In the genomic region with DNA sequence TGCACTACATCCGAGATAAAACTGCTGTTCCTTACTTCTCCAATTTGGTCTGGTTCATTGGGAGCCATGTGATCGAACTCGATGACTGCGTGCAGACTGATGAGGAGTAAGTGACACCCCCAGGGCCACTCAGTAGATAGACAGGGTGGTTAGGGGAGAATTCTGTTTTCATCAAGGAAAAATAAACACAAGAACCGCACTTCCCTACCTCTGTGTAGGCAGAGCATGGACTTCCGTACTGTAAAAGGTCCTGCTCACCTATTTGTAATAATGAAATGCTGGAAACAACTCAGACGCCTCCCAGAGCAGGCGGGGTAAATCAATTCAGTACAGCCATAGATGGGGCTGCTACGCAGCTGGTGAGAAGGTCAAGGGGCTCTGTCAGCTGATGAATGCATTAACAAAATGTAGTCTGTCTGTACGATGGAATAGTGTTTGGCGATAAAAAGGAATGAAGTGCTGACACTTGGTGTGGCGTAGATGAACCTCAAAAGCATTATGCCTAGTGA, we compare ENCODE assay signal across 24 cellular contexts. TPM values are rescaled to one million over a fixed set of nuclear protein-coding genes. Genes with fewer than 3 reads are reported as not detected.
A peak's percentile ranks its signal among the peaks of the same experiment; 100 is the strongest.
DNase-seq lines count a peak whose midpoint lies in the region; ATAC-seq and TF ChIP-seq lines count a peak whose summit lies in the region.
"Had no signal": no experiment of that assay in that cellular context is flagged by ENCODE, and none has a peak within 500 bp of the region (broad histone marks: within the 10 kb centered on the region; RNA-seq: fewer than 3 reads in every experiment).

No MANE protein-coding gene starts in this region.

- no peak for TF ChIP-seq CTCF in natural killer cell (IDR thresholded peaks at IDR 0.05)
- no peak for TF ChIP-seq CTCF in endodermal cell (conservative IDR thresholded peaks at IDR 0.05)

- H3K4me3 ChIP-seq in endodermal cell (ENCODE audit: low read length) = no peak overlapping the region
- H3K4me3 ChIP-seq: mucosa of descending colon, Peyer's patch, psoas muscle, SJSA1 had no signal

- WGBS in endodermal cell (ENCODE audit: insufficient coverage in 1 of 2, insufficient read length in 1 of 2), 2 experiments = 93 to 98% methylated on average over 7 to 12 of the region's 12 CpGs

- H3K27ac ChIP-seq in endodermal cell (ENCODE audit: low read depth, low read length) = peak overlapping the region; percentile 17
- H3K27ac ChIP-seq: foreskin keratinocyte, Peyer's patch, psoas muscle, SJSA1 had no signal

- no peak overlapping the region for H3K9ac ChIP-seq in endodermal cell (ENCODE audit: extremely low read depth, low read length, poor library complexity, severe bottlenecking)

- intact Hi-C loops in natural killer cell (cut with micrococcal nuclease) = loop anchor here (2.0 kb wide), 1 partner anchor 384 kb away; no protein-coding TSS in a partner anchor

- no peaks in the 10 kb centered on the region for H3K27me3 Mint-ChIP-seq in natural killer cell treated with Interleukin-12 subunit alpha and Interleukin-12 subunit beta and Interleukin-15 and Interleukin-18, amount 100 ng/mL, for 72 hours
- H3K27me3 Mint-ChIP-seq in natural killer cell (ENCODE audit: low read depth in 2 of 2) (no peaks in the 10 kb centered on the region), endodermal cell (ENCODE audit: insufficient read depth) (no peaks in the 10 kb centered on the region)
- no peaks in the 10 kb centered on the region for H3K27me3 Mint-ChIP-seq in activated CD4-positive, alpha-beta memory T cell treated with anti-CD3 and anti-CD28 coated beads, Interleukin-2, amount 10 ng/mL, durations not matched to agents 7 days and 5 days
- H3K27me3 Mint-ChIP-seq: activated B cell treated with CpG ODN at 0.5 μM for 24 hours had no signal

- H3K36me3 ChIP-seq in endodermal cell (ENCODE audit: control insufficient read depth, insufficient read depth, low read length) = peaks cover 49% of the 10 kb centered on the region

- H3K36me3 Mint-ChIP-seq in natural killer cell treated with Interleukin-12 subunit alpha and Interleukin-12 subunit beta and Interleukin-15 and Interleukin-18, amount 100 ng/mL, for 72 hours = peaks cover 23% of the 10 kb centered on the region
- H3K36me3 Mint-ChIP-seq in natural killer cell (no peaks in the 10 kb centered on the region), endodermal cell (ENCODE audit: low read depth) (peaks cover 39% of the 10 kb centered on the region)
- peaks cover 49% of the 10 kb centered on the region for H3K36me3 Mint-ChIP-seq in activated CD4-positive, alpha-beta memory T cell treated with anti-CD3 and anti-CD28 coated beads, Interleukin-2, amount 10 ng/mL, durations not matched to agents 7 days and 5 days (ENCODE audit: low read depth)

- H3K4me1 Mint-ChIP-seq in natural killer cell treated with Interleukin-12 subunit alpha and Interleukin-12 subunit beta and Interleukin-15 and Interleukin-18, amount 100 ng/mL, for 72 hours (ENCODE audit: low read depth in 2 of 2) = peaks cover 50 to 51% of the 10 kb centered on the region in 2 donors
- H3K4me1 Mint-ChIP-seq in natural killer cell = no peaks in the 10 kb centered on the region
- peaks cover 80% of the 10 kb centered on the region for H3K4me1 Mint-ChIP-seq in activated CD4-positive, alpha-beta memory T cell treated with anti-CD3 and anti-CD28 coated beads, Interleukin-2, amount 10 ng/mL, durations not matched to agents 7 days and 5 days
- H3K4me1 Mint-ChIP-seq in endodermal cell = peaks cover 12% of the 10 kb centered on the region

- no peak for DNase-seq in natural killer cell treated with Interleukin-12 subunit alpha and Interleukin-12 subunit beta and Interleukin-15 and Interleukin-18, amount 100 ng/mL, for 72 hours (ENCODE audit: low spot score)
- DNase-seq in natural killer cell = no peak
- DNase-seq in activated CD4-positive, alpha-beta memory T cell treated with anti-CD3 and anti-CD28 coated beads, Interleukin-2, amount 10 ng/mL, durations not matched to agents 7 days and 5 days = no peak
- DNase-seq in endodermal cell = no peak
- no peak for DNase-seq in NCI-H146 (lab: John Stamatoyannopoulos, UW)
- DNase-seq in hypothalamus (lab: John Stamatoyannopoulos, UW) = no peak
- DNase-seq: activated B cell treated with CpG ODN at 0.5 μM for 24 hours; activated CD8-positive, alpha-beta memory T cell treated with anti-CD3 and anti-CD28 coated beads, Interleukin-2, amount 50 U/mL, for 4 hours; activated naive CD4-positive, alpha-beta T cell; aorta; CD8-positive, alpha-beta T cell; central memory CD4-positive, alpha-beta T cell; DMS153; foreskin keratinocyte; hippocampal formation; islet precursor cell; mucosa of descending colon; NCI-H1436 treated with DMSO at 0.1 percent for 48 hours; NCI-H524 treated with DMSO at 0.1 percent for 48 hours; Peyer's patch; psoas muscle had no signal

- no peaks in the 10 kb centered on the region for H3K9me3 ChIP-seq in endodermal cell (ENCODE audit: control insufficient read depth, low read length)
- H3K9me3 ChIP-seq: mucosa of descending colon, Peyer's patch, psoas muscle, SJSA1 had no signal

- H3K4me1 ChIP-seq in endodermal cell (ENCODE audit: control insufficient read depth, insufficient read depth, low read length) = peaks cover 7% of the 10 kb centered on the region
- H3K4me1 ChIP-seq: Peyer's patch had no signal

- peak overlapping the region; percentile 45 for H3K4me3 Mint-ChIP-seq in natural killer cell treated with Interleukin-12 subunit alpha and Interleukin-12 subunit beta and Interleukin-15 and Interleukin-18, amount 100 ng/mL, for 72 hours
- H3K4me3 Mint-ChIP-seq in natural killer cell = no peak overlapping the region
- peak overlapping the region; percentile 37 for H3K4me3 Mint-ChIP-seq in activated CD4-positive, alpha-beta memory T cell treated with anti-CD3 and anti-CD28 coated beads, Interleukin-2, amount 10 ng/mL, durations not matched to agents 7 days and 5 days
- no peak overlapping the region for H3K4me3 Mint-ChIP-seq in endodermal cell
- H3K4me3 Mint-ChIP-seq: activated B cell treated with CpG ODN at 0.5 μM for 24 hours; CD8-positive, alpha-beta T cell had no signal

- H3K27me3 ChIP-seq in endodermal cell (ENCODE audit: control insufficient read depth, insufficient read depth, low read length, poor library complexity, severe bottlenecking) = no peaks in the 10 kb centered on the region
- H3K27me3 ChIP-seq: foreskin keratinocyte, Peyer's patch, SJSA1 had no signal

- H3K27ac Mint-ChIP-seq in natural killer cell treated with Interleukin-12 subunit alpha and Interleukin-12 subunit beta and Interleukin-15 and Interleukin-18, amount 100 ng/mL, for 72 hours = peak overlapping the region; percentile 56 to 74
- no peak overlapping the region for H3K27ac Mint-ChIP-seq in natural killer cell
- H3K27ac Mint-ChIP-seq in activated CD4-positive, alpha-beta memory T cell treated with anti-CD3 and anti-CD28 coated beads, Interleukin-2, amount 10 ng/mL, durations not matched to agents 7 days and 5 days = peak overlapping the region; percentile 82
- no peak overlapping the region for H3K27ac Mint-ChIP-seq in endodermal cell
- H3K27ac Mint-ChIP-seq: activated B cell treated with CpG ODN at 0.5 μM for 24 hours; CD8-positive, alpha-beta T cell had no signal

- no peaks in the 10 kb centered on the region for H3K9me3 Mint-ChIP-seq in natural killer cell treated with Interleukin-12 subunit alpha and Interleukin-12 subunit beta and Interleukin-15 and Interleukin-18, amount 100 ng/mL, for 72 hours
- H3K9me3 Mint-ChIP-seq in natural killer cell = no peaks in the 10 kb centered on the region
- no peaks in the 10 kb centered on the region for H3K9me3 Mint-ChIP-seq in activated CD4-positive, alpha-beta memory T cell treated with anti-CD3 and anti-CD28 coated beads, Interleukin-2, amount 10 ng/mL, durations not matched to agents 7 days and 5 days
- H3K9me3 Mint-ChIP-seq in endodermal cell = no peaks in the 10 kb centered on the region
- H3K9me3 Mint-ChIP-seq: activated B cell treated with CpG ODN at 0.5 μM for 24 hours; CD8-positive, alpha-beta T cell had no signal

- POLR2A ChIA-PET in activated CD4-positive, alpha-beta memory T cell treated with anti-CD3 and anti-CD28 coated beads, Interleukin-2, amount 10 ng/mL, durations not matched to agents 7 days and 5 days (lab: Charles Lee) = interaction anchor here (0.6 to 15.3 kb wide), 8 partner anchors 10 to 382 kb away, joined by 3 to 309 read pairs (median 4); partner anchors contain the start of gene SOCS1

- no peak for ATAC-seq in natural killer cell treated with Interleukin-12 subunit alpha and Interleukin-12 subunit beta and Interleukin-15 and Interleukin-18, amount 100 ng/mL, for 72 hours
- no peak for ATAC-seq in natural killer cell
- no peak for ATAC-seq in GM21825 (IDR thresholded peaks at IDR 0.05; ENCODE audit: unreplicated experiment)
- ATAC-seq: CD8-positive, alpha-beta T cell; foreskin keratinocyte; HCT116; mucosa of descending colon; psoas muscle had no signal

- CTCF ChIA-PET in activated CD4-positive, alpha-beta memory T cell treated with anti-CD3 and anti-CD28 coated beads, Interleukin-2, amount 10 ng/mL, durations not matched to agents 7 days and 5 days (lab: Charles Lee) = interaction anchor here (0.6 to 12.6 kb wide), 21 partner anchors 9 to 432 kb away, joined by 3 to 233 read pairs (median 4); partner anchors contain the start of gene SOCS1

RNA-seq across cellular contexts. Expression of gene CLEC16A, which starts 28.6 kb away (rescaled TPM):
- total RNA-seq in natural killer cell treated with Interleukin-12 subunit alpha and Interleukin-12 subunit beta and Interleukin-15 and Interleukin-18, amount 100 ng/mL, for 72 hours = 10 to 100 TPM; 42.5 to 60.2 TPM
- total RNA-seq in natural killer cell (10 to 100 TPM; 35.9 to 50.5 (median 37.4) TPM), endodermal cell (10 to 100 TPM; 19.5 to 28.3 TPM)
- total RNA-seq in activated CD4-positive, alpha-beta memory T cell treated with anti-CD3 and anti-CD28 coated beads, Interleukin-2, amount 10 ng/mL, durations not matched to agents 7 days and 5 days = 10 to 100 TPM; 30.3 to 32.4 TPM
- 15.6 TPM for polyA plus RNA-seq in endodermal cell (2013, experiment 1 of 2)
- polyA plus RNA-seq in endodermal cell (2013, experiment 2 of 2) = 15.2 TPM

RNA-seq across cellular contexts. Expression of gene DEXI, which starts 30.7 kb away (rescaled TPM):
- 10 to 100 TPM; 20.7 to 36.3 TPM for total RNA-seq in natural killer cell treated with Interleukin-12 subunit alpha and Interleukin-12 subunit beta and Interleukin-15 and Interleukin-18, amount 100 ng/mL, for 72 hours
- total RNA-seq in natural killer cell (10 to 100 TPM in 2 of 3 donors, 1 to 10 TPM in 1; 8.7 to 15.2 (median 14.4) TPM), endodermal cell (10 to 100 TPM; 31.5 to 32.0 TPM)
- total RNA-seq in activated CD4-positive, alpha-beta memory T cell treated with anti-CD3 and anti-CD28 coated beads, Interleukin-2, amount 10 ng/mL, durations not matched to agents 7 days and 5 days = 10 to 100 TPM; 24.2 to 24.7 TPM
- 33.2 TPM for polyA plus RNA-seq in endodermal cell (2013, experiment 1 of 2)
- polyA plus RNA-seq in endodermal cell (2013, experiment 2 of 2) = 31.2 TPM

Comparison
In these comparisons a context has a peak if more than half of its experiments do, and no peak if none do; other contexts are left out.
1. H3K27ac Mint-ChIP-seq: peak in natural killer cell treated with Interleukin-12 subunit alpha and Interleukin-12 subunit beta and Interleukin-15 and Interleukin-18, amount 100 ng/mL, for 72 hours (2 of 2) and activated CD4-positive, alpha-beta memory T cell treated with anti-CD3 and anti-CD28 coated beads, Interleukin-2, amount 10 ng/mL, durations not matched to agents 7 days and 5 days (single experiment); none in natural killer cell (0 of 2) and endodermal cell (single experiment).
2. H3K4me3 Mint-ChIP-seq: peak in natural killer cell treated with Interleukin-12 subunit alpha and Interleukin-12 subunit beta and Interleukin-15 and Interleukin-18, amount 100 ng/mL, for 72 hours (single experiment) and activated CD4-positive, alpha-beta memory T cell treated with anti-CD3 and anti-CD28 coated beads, Interleukin-2, amount 10 ng/mL, durations not matched to agents 7 days and 5 days (single experiment); none in natural killer cell (single experiment) and endodermal cell (single experiment).